ENCODE assay signal across 1 cellular context in genomic region chr6:36493859-36494258, GRCh38.
TF ChIP-seq lines count a peak whose summit lies in the region.

No MANE protein-coding gene starts in this region.

TF ChIP-seq in HepG2, 621 proteins besides CTCF, POLR2A, EP300 and RAD21 (continued from another document and continues in another):
- TF ChIP-seq KIAA2018 (CRISPR knock-in tag; IDR thresholded peaks at IDR 0.05; ENCODE audit: borderline replicate concordance) = no peak
- TF ChIP-seq MAFK (conservative IDR thresholded peaks at IDR 0.05 in 1 of 2, IDR thresholded peaks at IDR 0.05 in 1 of 2; ENCODE audit: low read length in 2 of 2) = no peak
- TF ChIP-seq CREB1 (IDR thresholded peaks at IDR 0.05) = no peak
- peak; percentile 41; the same call in 1 of the 2 replicates for TF ChIP-seq CREB1 (CRISPR knock-in tag; IDR thresholded peaks at IDR 0.05)
- TF ChIP-seq RFXAP (CRISPR knock-in tag; IDR thresholded peaks at IDR 0.05; ENCODE audit: borderline replicate concordance) = no peak
- peak; percentile 55; the same call in 1 of the 2 replicates for TF ChIP-seq ZNF652 (CRISPR knock-in tag; IDR thresholded peaks at IDR 0.05; ENCODE audit: borderline replicate concordance, low read depth)
- 0 out of 2 replicates have a peak, but pooled peaks have one; percentile 11 for TF ChIP-seq THAP11 (CRISPR knock-in tag; IDR thresholded peaks at IDR 0.05)
- TF ChIP-seq ETV6 (CRISPR knock-in tag; conservative IDR thresholded peaks at IDR 0.05) = no peak
- TF ChIP-seq FOXP1 (IDR thresholded peaks at IDR 0.05) = peak; percentile 59; the same call in 1 of the 2 replicates
- peak; percentile 76 for TF ChIP-seq FOXP1 (CRISPR knock-in tag; IDR thresholded peaks at IDR 0.05)
- TF ChIP-seq ELF3 (CRISPR knock-in tag; IDR thresholded peaks at IDR 0.05) = peak; percentile 87
- TF ChIP-seq PHF20 (CRISPR knock-in tag; IDR thresholded peaks at IDR 0.05) = no peak
- no peak for TF ChIP-seq ZNF557 (CRISPR knock-in tag; IDR thresholded peaks at IDR 0.05)
- no peak for TF ChIP-seq ZNF276 (CRISPR knock-in tag; IDR thresholded peaks at IDR 0.05; ENCODE audit: low read depth)
- TF ChIP-seq RXRB (CRISPR knock-in tag; IDR thresholded peaks at IDR 0.05; ENCODE audit: borderline replicate concordance) = peak; percentile 21; the same call in 1 of the 2 replicates
- peak; percentile 32; the same call in 1 of the 2 replicates for TF ChIP-seq HNF4A (CRISPR knock-in tag; IDR thresholded peaks at IDR 0.05)
- peak; percentile 44; the same call in 1 of the 2 replicates for TF ChIP-seq MIER3 (CRISPR knock-in tag; IDR thresholded peaks at IDR 0.05; ENCODE audit: borderline replicate concordance)
- peak; percentile 44; the same call in 1 of the 2 replicates for TF ChIP-seq ATF1 (CRISPR knock-in tag; IDR thresholded peaks at IDR 0.05)
- TF ChIP-seq AKNA (CRISPR knock-in tag; IDR thresholded peaks at IDR 0.05; ENCODE audit: borderline replicate concordance) = no peak
- no peak for TF ChIP-seq ZNF839 (CRISPR knock-in tag; IDR thresholded peaks at IDR 0.05; ENCODE audit: borderline replicate concordance)
- no peak for TF ChIP-seq ELF1 (CRISPR knock-in tag; IDR thresholded peaks at IDR 0.05)
- TF ChIP-seq ZNF792 (CRISPR knock-in tag; IDR thresholded peaks at IDR 0.05) = no peak
- TF ChIP-seq ISL2 (CRISPR knock-in tag; IDR thresholded peaks at IDR 0.05) = 0 out of 2 replicates have a peak, but pooled peaks have one; percentile 30
- TF ChIP-seq MEF2D (CRISPR knock-in tag; IDR thresholded peaks at IDR 0.05) = no peak
- peak; percentile 80 for TF ChIP-seq FOXA3 (CRISPR knock-in tag; IDR thresholded peaks at IDR 0.05)
- no peak for TF ChIP-seq FUBP1 (CRISPR knock-in tag; IDR thresholded peaks at IDR 0.05; ENCODE audit: borderline replicate concordance)
- TF ChIP-seq CEBPZ (IDR thresholded peaks at IDR 0.05; ENCODE audit: low read length) = no peak
- no peak for TF ChIP-seq HNRNPUL1 (IDR thresholded peaks at IDR 0.05; ENCODE audit: low read depth, low read length)
- peak; percentile 88 for TF ChIP-seq CEBPG (CRISPR knock-in tag; IDR thresholded peaks at IDR 0.05)
- peak; percentile 93 for TF ChIP-seq CEBPB (IDR thresholded peaks at IDR 0.05; ENCODE audit: borderline replicate concordance, low read depth, low read length)
- 0 out of 2 replicates have a peak, but pooled peaks have one; percentile 15 for TF ChIP-seq ZNF12 (CRISPR knock-in tag; IDR thresholded peaks at IDR 0.05)
- peak; percentile 30; the same call in 1 of the 2 replicates for TF ChIP-seq ZNF331 (CRISPR knock-in tag; IDR thresholded peaks at IDR 0.05)
- 0 out of 2 replicates have a peak, but pooled peaks have one; percentile 38 for TF ChIP-seq MIER2 (CRISPR knock-in tag; IDR thresholded peaks at IDR 0.05)
- peak; percentile 35; the same call in 1 of the 2 replicates for TF ChIP-seq HDAC2 (CRISPR knock-in tag; IDR thresholded peaks at IDR 0.05)
- TF ChIP-seq SOX5 (CRISPR knock-in tag; IDR thresholded peaks at IDR 0.05; ENCODE audit: borderline replicate concordance) = peak; percentile 87
- peak; percentile 61 for TF ChIP-seq PATZ1 (CRISPR knock-in tag; IDR thresholded peaks at IDR 0.05)
